11 cellular contexts compared by ENCODE assay signal in genomic region chr11:908273-908672, GRCh38. TPM values are rescaled to one million over a fixed set of nuclear protein-coding genes. Genes with fewer than 3 reads are reported as not detected.
DNase-seq lines count a peak whose midpoint lies in the region; ATAC-seq lines count a peak whose summit lies in the region.
"Had no signal": no experiment of that assay in that cellular context is flagged by ENCODE, and none has a peak within 500 bp of the region (broad histone marks: within the 10 kb centered on the region; RNA-seq: fewer than 3 reads in every experiment).

No MANE protein-coding gene starts in this region.

- peaks cover 0 to 29% (median 0%) of the 10 kb centered on the region in 3 donors for H3K36me3 Mint-ChIP-seq in CD8-positive, alpha-beta memory T cell
- H3K36me3 Mint-ChIP-seq in activated CD8-positive, alpha-beta T cell treated with anti-CD3 and anti-CD28 coated beads, Interleukin-2, amount 10 ng/mL, durations not matched to agents 7 days and 5 days (ENCODE audit: low read depth): no peaks in the 10 kb centered on the region
- H3K36me3 Mint-ChIP-seq in natural killer cell treated with Interleukin-12 subunit alpha and Interleukin-12 subunit beta and Interleukin-15 and Interleukin-18, amount 100 ng/mL, for 72 hours: no peaks in the 10 kb centered on the region

- H3K36me3 ChIP-seq in CD8-positive, alpha-beta memory T cell (ENCODE audit: insufficient read depth, low read length): peaks cover 8% of the 10 kb centered on the region
- peaks cover 7% of the 10 kb centered on the region for H3K36me3 ChIP-seq in H7 (replicated peaks; ENCODE audit: control insufficient read depth, insufficient read depth, low read length)

- H3K4me1 Mint-ChIP-seq in CD8-positive, alpha-beta memory T cell: peaks cover 9 to 31% (median 13%) of the 10 kb centered on the region in 3 donors
- H3K4me1 Mint-ChIP-seq in activated CD8-positive, alpha-beta T cell treated with anti-CD3 and anti-CD28 coated beads, Interleukin-2, amount 10 ng/mL, durations not matched to agents 7 days and 5 days (ENCODE audit: low read depth): peaks cover 15% of the 10 kb centered on the region
- peaks cover 12 to 16% of the 10 kb centered on the region in 2 donors for H3K4me1 Mint-ChIP-seq in natural killer cell treated with Interleukin-12 subunit alpha and Interleukin-12 subunit beta and Interleukin-15 and Interleukin-18, amount 100 ng/mL, for 72 hours (ENCODE audit: low read depth in 2 of 2)

- peaks cover 15% of the 10 kb centered on the region for H3K4me1 ChIP-seq in CD8-positive, alpha-beta memory T cell (ENCODE audit: insufficient read depth, low read length)

- no peak overlapping the region for H3K4me3 ChIP-seq in CD8-positive, alpha-beta memory T cell (ENCODE audit: low read length)
- H3K4me3 ChIP-seq in H7 (ENCODE audit: insufficient read depth, low read depth, low read length): no peak overlapping the region
- H3K4me3 ChIP-seq: tibial artery had no signal

- no peak for DNase-seq in CD8-positive, alpha-beta memory T cell
- DNase-seq in H7 (peak; percentile 33), NCI-H446 treated with DMSO at 0.1 percent for 48 hours (lab: John Stamatoyannopoulos, UW) (no peak), NCI-H2227 (lab: John Stamatoyannopoulos, UW; ENCODE audit: unreplicated experiment) (no peak), SW 1271 (lab: John Stamatoyannopoulos, UW) (no peak)
- DNase-seq in activated CD8-positive, alpha-beta T cell treated with anti-CD3 and anti-CD28 coated beads, Interleukin-2, amount 10 ng/mL, durations not matched to agents 7 days and 5 days: no peak
- DNase-seq in natural killer cell treated with Interleukin-12 subunit alpha and Interleukin-12 subunit beta and Interleukin-15 and Interleukin-18, amount 100 ng/mL, for 72 hours (ENCODE audit: low spot score): no peak
- DNase-seq: hippocampal formation, NCI-H1417 treated with DMSO at 0.1 percent for 48 hours, retina, tibial artery had no signal

- no peaks in the 10 kb centered on the region for H3K9me3 Mint-ChIP-seq in CD8-positive, alpha-beta memory T cell
- H3K9me3 Mint-ChIP-seq in activated CD8-positive, alpha-beta T cell treated with anti-CD3 and anti-CD28 coated beads, Interleukin-2, amount 10 ng/mL, durations not matched to agents 7 days and 5 days (ENCODE audit: insufficient read depth): no peaks in the 10 kb centered on the region
- H3K9me3 Mint-ChIP-seq in natural killer cell treated with Interleukin-12 subunit alpha and Interleukin-12 subunit beta and Interleukin-15 and Interleukin-18, amount 100 ng/mL, for 72 hours: no peaks in the 10 kb centered on the region

- CTCF ChIA-PET in CD8-positive, alpha-beta memory T cell (lab: Charles Lee): interaction anchor here (1.4 kb wide), 1 partner anchor 65 kb away, joined by 3 read pairs; no protein-coding TSS in a partner anchor
- CTCF ChIA-PET in activated CD8-positive, alpha-beta T cell treated with anti-CD3 and anti-CD28 coated beads, Interleukin-2, amount 10 ng/mL, durations not matched to agents 7 days and 5 days (lab: Charles Lee): no interaction called here

- no peak for ATAC-seq in activated CD8-positive, alpha-beta T cell treated with anti-CD3 and anti-CD28 coated beads, Interleukin-2, amount 10 ng/mL, durations not matched to agents 7 days and 5 days
- ATAC-seq in natural killer cell treated with Interleukin-12 subunit alpha and Interleukin-12 subunit beta and Interleukin-15 and Interleukin-18, amount 100 ng/mL, for 72 hours: no peak

- POLR2A ChIA-PET in CD8-positive, alpha-beta memory T cell (lab: Charles Lee): no interaction called here
- POLR2A ChIA-PET in activated CD8-positive, alpha-beta T cell treated with anti-CD3 and anti-CD28 coated beads, Interleukin-2, amount 10 ng/mL, durations not matched to agents 7 days and 5 days (lab: Charles Lee): no interaction called here

- H3K27ac Mint-ChIP-seq in CD8-positive, alpha-beta memory T cell: peak overlapping the region in 2 of 8 donors; percentile 69 to 72
- no peak overlapping the region for H3K27ac Mint-ChIP-seq in activated CD8-positive, alpha-beta T cell treated with anti-CD3 and anti-CD28 coated beads, Interleukin-2, amount 10 ng/mL, durations not matched to agents 7 days and 5 days
- no peak overlapping the region for H3K27ac Mint-ChIP-seq in natural killer cell treated with Interleukin-12 subunit alpha and Interleukin-12 subunit beta and Interleukin-15 and Interleukin-18, amount 100 ng/mL, for 72 hours

- no peaks in the 10 kb centered on the region for H3K27me3 Mint-ChIP-seq in CD8-positive, alpha-beta memory T cell
- H3K27me3 Mint-ChIP-seq in activated CD8-positive, alpha-beta T cell treated with anti-CD3 and anti-CD28 coated beads, Interleukin-2, amount 10 ng/mL, durations not matched to agents 7 days and 5 days (ENCODE audit: low read depth): no peaks in the 10 kb centered on the region
- H3K27me3 Mint-ChIP-seq in natural killer cell treated with Interleukin-12 subunit alpha and Interleukin-12 subunit beta and Interleukin-15 and Interleukin-18, amount 100 ng/mL, for 72 hours: no peaks in the 10 kb centered on the region

- H3K4me3 Mint-ChIP-seq in CD8-positive, alpha-beta memory T cell: peak overlapping the region; percentile 10 to 76 (median 54)
- H3K4me3 Mint-ChIP-seq in activated CD8-positive, alpha-beta T cell treated with anti-CD3 and anti-CD28 coated beads, Interleukin-2, amount 10 ng/mL, durations not matched to agents 7 days and 5 days: peak overlapping the region; percentile 2
- H3K4me3 Mint-ChIP-seq in natural killer cell treated with Interleukin-12 subunit alpha and Interleukin-12 subunit beta and Interleukin-15 and Interleukin-18, amount 100 ng/mL, for 72 hours: peak overlapping the region; percentile 20

- no peaks in the 10 kb centered on the region for H3K9me3 ChIP-seq in CD8-positive, alpha-beta memory T cell (ENCODE audit: low read length)
- H3K9me3 ChIP-seq: tibial artery had no signal

- H3K27me3 ChIP-seq in CD8-positive, alpha-beta memory T cell (ENCODE audit: insufficient read depth, low read length, poor library complexity, severe bottlenecking): no peaks in the 10 kb centered on the region
- no peaks in the 10 kb centered on the region for H3K27me3 ChIP-seq in H7 (ENCODE audit: control insufficient read depth, insufficient read depth, low read length)
- H3K27me3 ChIP-seq: tibial artery had no signal

- no peak overlapping the region for H3K27ac ChIP-seq in CD8-positive, alpha-beta memory T cell (ENCODE audit: low read depth, low read length)
- H3K27ac ChIP-seq: tibial artery had no signal

RNA-seq across cellular contexts. Expression of gene CHID1, which starts 2.3 kb away (rescaled TPM):
- total RNA-seq in CD8-positive, alpha-beta memory T cell: 10 to 100 TPM; 87.2 to 94.1 TPM
- 57.1 TPM for polyA plus RNA-seq in CD8-positive, alpha-beta memory T cell
- 36.9 and 38.1 TPM in 2 replicates for total RNA-seq in H7 (2014; rRNA removed; shearing (Covaris generic))
- total RNA-seq in activated CD8-positive, alpha-beta T cell treated with anti-CD3 and anti-CD28 coated beads, Interleukin-2, amount 10 ng/mL, durations not matched to agents 7 days and 5 days: 10 to 100 TPM; 46.1 to 48.4 TPM
- total RNA-seq in natural killer cell treated with Interleukin-12 subunit alpha and Interleukin-12 subunit beta and Interleukin-15 and Interleukin-18, amount 100 ng/mL, for 72 hours: 100 to 1,000 TPM in 1 of 2 donors, 10 to 100 TPM in 1; 64.8 to 115 TPM

RNA-seq across cellular contexts. Expression of gene AP2A2, which starts 17.4 kb away (rescaled TPM):
- total RNA-seq in CD8-positive, alpha-beta memory T cell: 10 to 100 TPM; 38.8 to 42.8 TPM
- 13.9 TPM for polyA plus RNA-seq in CD8-positive, alpha-beta memory T cell
- 36.1 and 46.8 TPM in 2 replicates for total RNA-seq in H7 (2014; rRNA removed; shearing (Covaris generic))
- 10 to 100 TPM; 40.1 to 54.0 TPM for total RNA-seq in activated CD8-positive, alpha-beta T cell treated with anti-CD3 and anti-CD28 coated beads, Interleukin-2, amount 10 ng/mL, durations not matched to agents 7 days and 5 days
- 10 to 100 TPM; 51.6 to 75.1 TPM for total RNA-seq in natural killer cell treated with Interleukin-12 subunit alpha and Interleukin-12 subunit beta and Interleukin-15 and Interleukin-18, amount 100 ng/mL, for 72 hours

Comparison
In these comparisons a context has a peak if more than half of its experiments do, and no peak if none do; other contexts are left out.
1. H3K4me3 Mint-ChIP-seq: peak in every context shown above with its lines; median percentile 54 in CD8-positive, alpha-beta memory T cell; 20 in natural killer cell treated with Interleukin-12 subunit alpha and Interleukin-12 subunit beta and Interleukin-15 and Interleukin-18, amount 100 ng/mL, for 72 hours; 2 in activated CD8-positive, alpha-beta T cell treated with anti-CD3 and anti-CD28 coated beads, Interleukin-2, amount 10 ng/mL, durations not matched to agents 7 days and 5 days.